Comparison of ENCODE assay signal across 11 cellular contexts in genomic region chr5:74950836-74951515, GRCh38.
"Had no signal": no experiment of that assay in that cellular context is flagged by ENCODE, and none has a peak within 500 bp of the region (broad histone marks: within the 10 kb centered on the region; RNA-seq: fewer than 3 reads in every experiment).

No MANE protein-coding gene starts in this region.

- H3K9ac ChIP-seq: parathyroid adenoma had no signal

- H3K4me3 Mint-ChIP-seq: activated CD4-positive, alpha-beta memory T cell treated with anti-CD3 and anti-CD28 coated beads, Interleukin-2, amount 10 ng/mL, durations not matched to agents 7 days and 5 days; stimulated activated effector memory CD8-positive, alpha-beta T cell treated with anti-CD3 and anti-CD28 coated beads, Interleukin-12 subunit alpha, Interleukin-12 subunit beta, amount 100 ng/mL, for 72 hours had no signal

- DNase-seq: activated CD4-positive, alpha-beta memory T cell treated with anti-CD3 and anti-CD28 coated beads, Interleukin-2, amount 10 ng/mL, durations not matched to agents 7 days and 5 days; activated CD4-positive, CD25-positive, alpha-beta regulatory T cell treated with anti-CD3 and anti-CD28 coated beads, Interleukin-2, amount 50 U/mL, for 72 hours; activated naive CD4-positive, alpha-beta T cell; caudate nucleus; effector CD4-positive, alpha-beta T cell; small intestine; thyroid gland had no signal

- H3K27ac ChIP-seq: coronary artery, gastroesophageal sphincter, parathyroid adenoma, thyroid gland had no signal

- H3K79me2 ChIP-seq: parathyroid adenoma had no signal

- H3K4me3 ChIP-seq: coronary artery, gastroesophageal sphincter, thyroid gland had no signal

- H3K36me3 Mint-ChIP-seq: stimulated activated effector memory CD8-positive, alpha-beta T cell treated with anti-CD3 and anti-CD28 coated beads, Interleukin-12 subunit alpha, Interleukin-12 subunit beta, amount 100 ng/mL, for 72 hours had no signal

- H3K9me3 ChIP-seq: gastroesophageal sphincter, thyroid gland had no signal

- H3K36me3 ChIP-seq: gastroesophageal sphincter, thyroid gland had no signal

- H3K27ac Mint-ChIP-seq: activated CD4-positive, alpha-beta memory T cell treated with anti-CD3 and anti-CD28 coated beads, Interleukin-2, amount 10 ng/mL, durations not matched to agents 7 days and 5 days; stimulated activated effector memory CD8-positive, alpha-beta T cell treated with anti-CD3 and anti-CD28 coated beads, Interleukin-12 subunit alpha, Interleukin-12 subunit beta, amount 100 ng/mL, for 72 hours had no signal

- H3K4me1 ChIP-seq: parathyroid adenoma, thyroid gland had no signal

- ATAC-seq: gastroesophageal sphincter; stimulated activated effector memory CD8-positive, alpha-beta T cell treated with anti-CD3 and anti-CD28 coated beads, Interleukin-12 subunit alpha, Interleukin-12 subunit beta, amount 100 ng/mL, for 72 hours had no signal

- H2AFZ ChIP-seq: parathyroid adenoma had no signal

- H3K27me3 ChIP-seq: gastroesophageal sphincter, thyroid gland had no signal

- H3K9me3 Mint-ChIP-seq: activated CD4-positive, alpha-beta memory T cell treated with anti-CD3 and anti-CD28 coated beads, Interleukin-2, amount 10 ng/mL, durations not matched to agents 7 days and 5 days; stimulated activated effector memory CD8-positive, alpha-beta T cell treated with anti-CD3 and anti-CD28 coated beads, Interleukin-12 subunit alpha, Interleukin-12 subunit beta, amount 100 ng/mL, for 72 hours had no signal
